1 cellular context compared by ENCODE assay signal in the genomic region with DNA sequence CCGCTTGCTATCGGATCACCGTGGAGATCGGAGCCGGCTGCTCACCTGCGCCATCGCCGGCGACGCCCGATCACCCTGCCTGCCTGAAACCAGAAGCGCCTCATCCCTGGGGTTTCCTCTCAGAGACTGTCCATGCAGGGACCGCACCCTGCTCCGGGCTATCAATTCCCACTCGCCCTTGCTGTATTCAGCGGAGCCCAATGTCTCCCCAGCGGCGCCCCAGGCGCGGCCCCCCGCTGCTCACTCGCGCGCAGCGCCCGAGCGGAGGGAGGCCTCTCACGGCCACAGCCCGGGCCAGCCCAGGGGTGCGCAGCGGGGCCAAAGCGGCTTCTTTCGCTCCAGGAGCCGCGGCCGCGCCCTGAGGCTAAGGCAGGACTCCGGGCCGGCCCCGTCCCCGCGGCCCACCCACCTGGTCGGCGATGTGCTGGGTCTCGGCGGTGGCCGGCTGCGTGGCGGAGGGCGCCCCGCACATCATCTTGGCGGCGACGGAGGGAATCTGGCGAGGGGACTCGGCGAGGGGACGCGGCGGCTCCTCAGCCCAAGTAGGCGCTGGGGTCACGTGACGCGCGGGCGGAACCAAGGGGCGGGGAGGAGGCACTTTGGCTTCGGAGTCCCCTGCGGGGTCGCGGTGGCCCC.
TF ChIP-seq lines count a peak whose summit lies in the region.

A gene with protein sequence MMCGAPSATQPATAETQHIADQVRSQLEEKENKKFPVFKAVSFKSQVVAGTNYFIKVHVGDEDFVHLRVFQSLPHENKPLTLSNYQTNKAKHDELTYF (minus strand): TSS at position 514 of the 636 bp plus-strand sequence. CDS start 39 bp downstream, at position 475.

TF ChIP-seq in K562, 482 proteins besides CTCF, POLR2A, EP300 and RAD21 (continued from another document and continues in another):
- TF ChIP-seq, protein P1, sequence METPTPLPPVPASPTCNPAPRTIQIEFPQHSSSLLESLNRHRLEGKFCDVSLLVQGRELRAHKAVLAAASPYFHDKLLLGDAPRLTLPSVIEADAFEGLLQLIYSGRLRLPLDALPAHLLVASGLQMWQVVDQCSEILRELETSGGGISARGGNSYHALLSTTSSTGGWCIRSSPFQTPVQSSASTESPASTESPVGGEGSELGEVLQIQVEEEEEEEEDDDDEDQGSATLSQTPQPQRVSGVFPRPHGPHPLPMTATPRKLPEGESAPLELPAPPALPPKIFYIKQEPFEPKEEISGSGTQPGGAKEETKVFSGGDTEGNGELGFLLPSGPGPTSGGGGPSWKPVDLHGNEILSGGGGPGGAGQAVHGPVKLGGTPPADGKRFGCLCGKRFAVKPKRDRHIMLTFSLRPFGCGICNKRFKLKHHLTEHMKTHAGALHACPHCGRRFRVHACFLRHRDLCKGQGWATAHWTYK (CRISPR knock-in tag; IDR thresholded peaks at IDR 0.05): peak; percentile 57; the same call in 1 of the 2 replicates
- TF ChIP-seq FOXK2 (conservative IDR thresholded peaks at IDR 0.05 in 1 of 2, IDR thresholded peaks at IDR 0.05 in 1 of 2; ENCODE audit: low read depth in 2 of 2) (peak in 1 of 2 experiments; percentile 93; a peak in 2 of 4 replicates), GATAD2A (IDR thresholded peaks at IDR 0.05) (0 out of 2 replicates have a peak, but pooled peaks have one; percentile 56), ETV1 (tag; conservative IDR thresholded peaks at IDR 0.05; ENCODE audit: low read depth) (no peak), HNRNPL (IDR thresholded peaks at IDR 0.05; ENCODE audit: low read depth, low read length) (peak; percentile 12; the same call in 1 of the 2 replicates), PHF21A (IDR thresholded peaks at IDR 0.05; ENCODE audit: borderline replicate concordance, low read depth) (peak; percentile 78; the same call in 1 of the 2 replicates), HLTF (IDR thresholded peaks at IDR 0.05) (no peak), MYNN (IDR thresholded peaks at IDR 0.05) (no peak), MYNN (CRISPR knock-in tag; IDR thresholded peaks at IDR 0.05) (no peak), ZC3H8 (IDR thresholded peaks at IDR 0.05) (no peak), ERF (CRISPR knock-in tag; IDR thresholded peaks at IDR 0.05) (peak; percentile 88; the same call in 1 of the 2 replicates), RBM22 (IDR thresholded peaks at IDR 0.05; ENCODE audit: low read depth, low read length, poor library complexity, severe bottlenecking) (peak; percentile 11), E2F3 (CRISPR knock-in tag; IDR thresholded peaks at IDR 0.05) (peak; percentile 68; the same call in 1 of the 2 replicates), ARID2 (IDR thresholded peaks at IDR 0.05) (no peak), SUPT5H (IDR thresholded peaks at IDR 0.05) (peak; percentile 79; the same call in 1 of the 2 replicates), ZFP36 (IDR thresholded peaks at IDR 0.05; ENCODE audit: low read depth, low read length, partially characterized antibody) (no peak), HNRNPUL1 (IDR thresholded peaks at IDR 0.05; ENCODE audit: low read length) (no peak), GTF2E2 (tag; IDR thresholded peaks at IDR 0.05) (peak; percentile 65; the same call in 1 of the 2 replicates), NR4A1 (CRISPR knock-in tag; IDR thresholded peaks at IDR 0.05) (peak; percentile 77; the same call in 1 of the 2 replicates), NR4A1 (tag; IDR thresholded peaks at IDR 0.05) (no peak), HDAC6 (IDR thresholded peaks at IDR 0.05; ENCODE audit: low read depth, low read length) (0 out of 2 replicates have a peak, but pooled peaks have one; percentile 70), ARID1B (IDR thresholded peaks at IDR 0.05) (no peak), ZEB2 (IDR thresholded peaks at IDR 0.05) (0 out of 2 replicates have a peak, but pooled peaks have one; percentile 71), RCOR1 (IDR thresholded peaks at IDR 0.05; ENCODE audit: borderline replicate concordance in 1 of 2, low read depth in 2 of 2, low read length in 2 of 2) (peak in 1 of 2 experiments; percentile 36; a peak in 2 of 4 replicates), ZBTB7A (IDR thresholded peaks at IDR 0.05; ENCODE audit: borderline replicate concordance, control insufficient read depth, low read depth, low read length) (no peak), PRPF4 (IDR thresholded peaks at IDR 0.05; ENCODE audit: insufficient read depth, low read depth, low read length, poor library complexity, severe bottlenecking) (no peak), WHSC1 (IDR thresholded peaks at IDR 0.05; ENCODE audit: low read length) (no peak), MAFF (IDR thresholded peaks at IDR 0.05; ENCODE audit: low read length) (no peak), TCF7L2 (IDR thresholded peaks at IDR 0.05; ENCODE audit: low read depth, low read length) (peak; percentile 82), TBL1XR1 (IDR thresholded peaks at IDR 0.05; ENCODE audit: low read length in 2 of 2) (peak in 1 of 2 experiments; percentile 31; a peak in 1 of 4 replicates), SRSF9 (IDR thresholded peaks at IDR 0.05; ENCODE audit: borderline replicate concordance, low read depth, low read length) (no peak), CBFA2T2 (conservative IDR thresholded peaks at IDR 0.05) (peak; percentile 89), KDM5B (IDR thresholded peaks at IDR 0.05; ENCODE audit: insufficient replicate concordance, low read depth, low read length) (peak; percentile 88), THRAP3 (IDR thresholded peaks at IDR 0.05; ENCODE audit: borderline replicate concordance) (no peak), ARNT (IDR thresholded peaks at IDR 0.05) (no peak), KLF13 (tag; IDR thresholded peaks at IDR 0.05; ENCODE audit: borderline replicate concordance, low read depth) (peak; percentile 56; the same call in 1 of the 2 replicates), ZNF263 (CRISPR knock-in tag; IDR thresholded peaks at IDR 0.05; ENCODE audit: borderline replicate concordance) (peak; percentile 11; the same call in 1 of the 2 replicates), ZNF830 (CRISPR knock-in tag; IDR thresholded peaks at IDR 0.05) (no peak), BRD9 (IDR thresholded peaks at IDR 0.05; ENCODE audit: low read depth, partially characterized antibody) (no peak), NONO (IDR thresholded peaks at IDR 0.05; ENCODE audit: low read depth in 2 of 2, low read length in 1 of 2) (peak in 1 of 2 experiments; percentile 98; a peak in 2 of 4 replicates)
- TF ChIP-seq, protein P2, sequence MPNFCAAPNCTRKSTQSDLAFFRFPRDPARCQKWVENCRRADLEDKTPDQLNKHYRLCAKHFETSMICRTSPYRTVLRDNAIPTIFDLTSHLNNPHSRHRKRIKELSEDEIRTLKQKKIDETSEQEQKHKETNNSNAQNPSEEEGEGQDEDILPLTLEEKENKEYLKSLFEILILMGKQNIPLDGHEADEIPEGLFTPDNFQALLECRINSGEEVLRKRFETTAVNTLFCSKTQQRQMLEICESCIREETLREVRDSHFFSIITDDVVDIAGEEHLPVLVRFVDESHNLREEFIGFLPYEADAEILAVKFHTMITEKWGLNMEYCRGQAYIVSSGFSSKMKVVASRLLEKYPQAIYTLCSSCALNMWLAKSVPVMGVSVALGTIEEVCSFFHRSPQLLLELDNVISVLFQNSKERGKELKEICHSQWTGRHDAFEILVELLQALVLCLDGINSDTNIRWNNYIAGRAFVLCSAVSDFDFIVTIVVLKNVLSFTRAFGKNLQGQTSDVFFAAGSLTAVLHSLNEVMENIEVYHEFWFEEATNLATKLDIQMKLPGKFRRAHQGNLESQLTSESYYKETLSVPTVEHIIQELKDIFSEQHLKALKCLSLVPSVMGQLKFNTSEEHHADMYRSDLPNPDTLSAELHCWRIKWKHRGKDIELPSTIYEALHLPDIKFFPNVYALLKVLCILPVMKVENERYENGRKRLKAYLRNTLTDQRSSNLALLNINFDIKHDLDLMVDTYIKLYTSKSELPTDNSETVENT (CRISPR knock-in tag; IDR thresholded peaks at IDR 0.05): peak; percentile 59; the same call in 1 of the 2 replicates
- TF ChIP-seq, protein P3, sequence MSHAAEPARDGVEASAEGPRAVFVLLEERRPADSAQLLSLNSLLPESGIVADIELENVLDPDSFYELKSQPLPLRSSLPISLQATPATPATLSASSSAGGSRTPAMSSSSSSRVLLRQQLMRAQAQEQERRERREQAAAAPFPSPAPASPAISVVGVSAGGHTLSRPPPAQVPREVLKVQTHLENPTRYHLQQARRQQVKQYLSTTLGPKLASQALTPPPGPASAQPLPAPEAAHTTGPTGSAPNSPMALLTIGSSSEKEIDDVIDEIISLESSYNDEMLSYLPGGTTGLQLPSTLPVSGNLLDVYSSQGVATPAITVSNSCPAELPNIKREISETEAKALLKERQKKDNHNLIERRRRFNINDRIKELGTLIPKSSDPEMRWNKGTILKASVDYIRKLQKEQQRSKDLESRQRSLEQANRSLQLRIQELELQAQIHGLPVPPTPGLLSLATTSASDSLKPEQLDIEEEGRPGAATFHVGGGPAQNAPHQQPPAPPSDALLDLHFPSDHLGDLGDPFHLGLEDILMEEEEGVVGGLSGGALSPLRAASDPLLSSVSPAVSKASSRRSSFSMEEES (CRISPR knock-in tag; IDR thresholded peaks at IDR 0.05): peak; percentile 99
- TF ChIP-seq, protein P4, sequence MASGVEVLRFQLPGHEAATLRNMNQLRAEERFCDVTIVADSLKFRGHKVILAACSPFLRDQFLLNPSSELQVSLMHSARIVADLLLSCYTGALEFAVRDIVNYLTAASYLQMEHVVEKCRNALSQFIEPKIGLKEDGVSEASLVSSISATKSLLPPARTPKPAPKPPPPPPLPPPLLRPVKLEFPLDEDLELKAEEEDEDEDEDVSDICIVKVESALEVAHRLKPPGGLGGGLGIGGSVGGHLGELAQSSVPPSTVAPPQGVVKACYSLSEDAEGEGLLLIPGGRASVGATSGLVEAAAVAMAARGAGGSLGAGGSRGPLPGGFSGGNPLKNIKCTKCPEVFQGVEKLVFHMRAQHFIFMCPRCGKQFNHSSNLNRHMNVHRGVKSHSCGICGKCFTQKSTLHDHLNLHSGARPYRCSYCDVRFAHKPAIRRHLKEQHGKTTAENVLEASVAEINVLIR (CRISPR knock-in tag; IDR thresholded peaks at IDR 0.05): no peak; the same call in 1 of the 2 replicates
- TF ChIP-seq, protein P5, sequence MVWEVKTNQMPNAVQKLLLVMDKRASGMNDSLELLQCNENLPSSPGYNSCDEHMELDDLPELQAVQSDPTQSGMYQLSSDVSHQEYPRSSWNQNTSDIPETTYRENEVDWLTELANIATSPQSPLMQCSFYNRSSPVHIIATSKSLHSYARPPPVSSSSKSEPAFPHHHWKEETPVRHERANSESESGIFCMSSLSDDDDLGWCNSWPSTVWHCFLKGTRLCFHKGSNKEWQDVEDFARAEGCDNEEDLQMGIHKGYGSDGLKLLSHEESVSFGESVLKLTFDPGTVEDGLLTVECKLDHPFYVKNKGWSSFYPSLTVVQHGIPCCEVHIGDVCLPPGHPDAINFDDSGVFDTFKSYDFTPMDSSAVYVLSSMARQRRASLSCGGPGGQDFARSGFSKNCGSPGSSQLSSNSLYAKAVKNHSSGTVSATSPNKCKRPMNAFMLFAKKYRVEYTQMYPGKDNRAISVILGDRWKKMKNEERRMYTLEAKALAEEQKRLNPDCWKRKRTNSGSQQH (CRISPR knock-in tag; IDR thresholded peaks at IDR 0.05): 0 out of 2 replicates have a peak, but pooled peaks have one; percentile 57
- TF ChIP-seq, protein P6, sequence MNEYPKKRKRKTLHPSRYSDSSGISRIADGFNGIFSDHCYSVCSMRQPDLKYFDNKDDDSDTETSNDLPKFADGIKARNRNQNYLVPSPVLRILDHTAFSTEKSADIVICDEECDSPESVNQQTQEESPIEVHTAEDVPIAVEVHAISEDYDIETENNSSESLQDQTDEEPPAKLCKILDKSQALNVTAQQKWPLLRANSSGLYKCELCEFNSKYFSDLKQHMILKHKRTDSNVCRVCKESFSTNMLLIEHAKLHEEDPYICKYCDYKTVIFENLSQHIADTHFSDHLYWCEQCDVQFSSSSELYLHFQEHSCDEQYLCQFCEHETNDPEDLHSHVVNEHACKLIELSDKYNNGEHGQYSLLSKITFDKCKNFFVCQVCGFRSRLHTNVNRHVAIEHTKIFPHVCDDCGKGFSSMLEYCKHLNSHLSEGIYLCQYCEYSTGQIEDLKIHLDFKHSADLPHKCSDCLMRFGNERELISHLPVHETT (CRISPR knock-in tag; conservative IDR thresholded peaks at IDR 0.05 in 1 of 2, IDR thresholded peaks at IDR 0.05 in 1 of 2): no peak
- TF ChIP-seq, protein P7, sequence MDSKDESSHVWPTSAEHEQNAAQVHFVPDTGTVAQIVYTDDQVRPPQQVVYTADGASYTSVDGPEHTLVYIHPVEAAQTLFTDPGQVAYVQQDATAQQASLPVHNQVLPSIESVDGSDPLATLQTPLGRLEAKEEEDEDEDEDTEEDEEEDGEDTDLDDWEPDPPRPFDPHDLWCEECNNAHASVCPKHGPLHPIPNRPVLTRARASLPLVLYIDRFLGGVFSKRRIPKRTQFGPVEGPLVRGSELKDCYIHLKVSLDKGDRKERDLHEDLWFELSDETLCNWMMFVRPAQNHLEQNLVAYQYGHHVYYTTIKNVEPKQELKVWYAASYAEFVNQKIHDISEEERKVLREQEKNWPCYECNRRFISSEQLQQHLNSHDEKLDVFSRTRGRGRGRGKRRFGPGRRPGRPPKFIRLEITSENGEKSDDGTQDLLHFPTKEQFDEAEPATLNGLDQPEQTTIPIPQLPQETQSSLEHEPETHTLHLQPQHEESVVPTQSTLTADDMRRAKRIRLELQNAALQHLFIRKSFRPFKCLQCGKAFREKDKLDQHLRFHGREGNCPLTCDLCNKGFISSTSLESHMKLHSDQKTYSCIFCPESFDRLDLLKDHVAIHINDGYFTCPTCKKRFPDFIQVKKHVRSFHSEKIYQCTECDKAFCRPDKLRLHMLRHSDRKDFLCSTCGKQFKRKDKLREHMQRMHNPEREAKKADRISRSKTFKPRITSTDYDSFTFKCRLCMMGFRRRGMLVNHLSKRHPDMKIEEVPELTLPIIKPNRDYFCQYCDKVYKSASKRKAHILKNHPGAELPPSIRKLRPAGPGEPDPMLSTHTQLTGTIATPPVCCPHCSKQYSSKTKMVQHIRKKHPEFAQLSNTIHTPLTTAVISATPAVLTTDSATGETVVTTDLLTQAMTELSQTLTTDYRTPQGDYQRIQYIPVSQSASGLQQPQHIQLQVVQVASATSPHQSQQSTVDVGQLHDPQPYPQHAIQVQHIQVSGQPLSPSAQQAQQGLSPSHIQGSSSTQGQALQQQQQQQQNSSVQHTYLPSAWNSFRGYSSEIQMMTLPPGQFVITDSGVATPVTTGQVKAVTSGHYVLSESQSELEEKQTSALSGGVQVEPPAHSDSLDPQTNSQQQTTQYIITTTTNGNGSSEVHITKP (IDR thresholded peaks at IDR 0.05; ENCODE audit: partially characterized antibody): peak; percentile 99
- TF ChIP-seq, protein P8, sequence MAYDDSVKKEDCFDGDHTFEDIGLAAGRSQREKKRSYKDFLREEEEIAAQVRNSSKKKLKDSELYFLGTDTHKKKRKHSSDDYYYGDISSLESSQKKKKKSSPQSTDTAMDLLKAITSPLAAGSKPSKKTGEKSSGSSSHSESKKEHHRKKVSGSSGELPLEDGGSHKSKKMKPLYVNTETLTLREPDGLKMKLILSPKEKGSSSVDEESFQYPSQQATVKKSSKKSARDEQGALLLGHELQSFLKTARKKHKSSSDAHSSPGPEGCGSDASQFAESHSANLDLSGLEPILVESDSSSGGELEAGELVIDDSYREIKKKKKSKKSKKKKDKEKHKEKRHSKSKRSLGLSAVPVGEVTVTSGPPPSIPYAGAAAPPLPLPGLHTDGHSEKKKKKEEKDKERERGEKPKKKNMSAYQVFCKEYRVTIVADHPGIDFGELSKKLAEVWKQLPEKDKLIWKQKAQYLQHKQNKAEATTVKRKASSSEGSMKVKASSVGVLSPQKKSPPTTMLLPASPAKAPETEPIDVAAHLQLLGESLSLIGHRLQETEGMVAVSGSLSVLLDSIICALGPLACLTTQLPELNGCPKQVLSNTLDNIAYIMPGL (CRISPR knock-in tag; IDR thresholded peaks at IDR 0.05): no peak
